In the genomic region with DNA sequence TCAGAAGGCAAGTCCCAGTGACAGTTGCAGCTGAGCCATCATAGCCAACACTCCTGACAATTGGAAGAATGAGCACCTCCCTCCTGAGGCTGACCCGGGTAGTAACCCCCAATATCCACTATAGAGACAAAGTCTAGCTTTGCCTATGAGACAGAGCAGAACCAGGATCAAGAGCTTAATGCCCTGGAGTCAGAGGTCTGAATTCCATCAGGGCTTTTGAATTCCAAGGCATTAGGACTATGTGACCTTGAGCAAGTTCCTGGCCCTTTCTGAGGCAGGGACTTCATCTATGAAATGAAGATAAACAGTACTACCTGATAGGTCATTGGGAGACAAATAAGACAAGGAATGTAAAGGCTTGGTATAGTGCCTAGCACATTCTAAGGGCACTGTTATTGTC, we compare ENCODE assay signal across 21 cellular contexts. TPM values are rescaled to one million over a fixed set of nuclear protein-coding genes. Genes with fewer than 3 reads are reported as not detected.
DNase-seq lines count a peak whose midpoint lies in the region; ATAC-seq, FAIRE-seq and TF ChIP-seq lines count a peak whose summit lies in the region.
"Had no signal": no experiment of that assay in that cellular context is flagged by ENCODE, and none has a peak within 500 bp of the region (broad histone marks: within the 10 kb centered on the region; RNA-seq: fewer than 3 reads in every experiment).

No MANE protein-coding gene starts in this region.

- no peak for TF ChIP-seq POLR2A in K562 (conservative IDR thresholded peaks at IDR 0.05)

- no peaks in the 10 kb centered on the region for H3K9me3 Mint-ChIP-seq in activated T-cell treated with anti-CD3 and anti-CD28 coated beads, Interleukin-2, amount 50 U/mL, for 72 hours
- H3K9me3 Mint-ChIP-seq in activated T-cell treated with anti-CD3 and anti-CD28 coated beads, Interleukin-2, amount 50 U/mL, for 24 hours = no peaks in the 10 kb centered on the region
- H3K9me3 Mint-ChIP-seq in GM23338 = no peaks in the 10 kb centered on the region; the same call in 2 of the 3 replicates
- H3K9me3 Mint-ChIP-seq: HFFc6 had no signal

- no peaks in the 10 kb centered on the region for H3K9me1 ChIP-seq in K562 (ENCODE audit: control insufficient read depth, insufficient read depth, low read length)

- peak overlapping the region; percentile 18 for H3K14ac ChIP-seq in trophoblast cell (ENCODE audit: low read length)

- H3K27ac Mint-ChIP-seq in activated T-cell treated with anti-CD3 and anti-CD28 coated beads, Interleukin-2, amount 50 U/mL, for 72 hours = peak overlapping the region; percentile 17
- H3K27ac Mint-ChIP-seq in activated T-cell treated with anti-CD3 and anti-CD28 coated beads, Interleukin-2, amount 50 U/mL, for 24 hours = no peak overlapping the region
- no peak overlapping the region for H3K27ac Mint-ChIP-seq in GM23338
- H3K27ac Mint-ChIP-seq: HFFc6 had no signal

- no peak overlapping the region for H2BK120ac ChIP-seq in trophoblast cell (ENCODE audit: insufficient read depth, low read length, poor library complexity)

- H2AFZ ChIP-seq in K562 (ENCODE audit: low read depth, low read length) (no peak overlapping the region), trophoblast cell (ENCODE audit: insufficient read depth, low read length, poor library complexity) (no peak overlapping the region), GM23338 (no peak overlapping the region)
- H2AFZ ChIP-seq: GM23248, PC-9 had no signal

- CTCF ChIA-PET in K562 (lab: Yijun Ruan, JAX; ENCODE audit: low intra/inter-chr PET ratio) = interaction anchor here (1.2 to 1.5 kb wide), 4 partner anchors 10 to 101 kb away, joined by 3 to 7 read pairs (median 6); no protein-coding TSS in a partner anchor

- H3K4ac ChIP-seq in trophoblast cell (ENCODE audit: low read depth, low read length) = no peak overlapping the region

- H3K36me3 ChIP-seq in K562 (ENCODE audit: control insufficient read depth, insufficient read depth, low read length) (peaks cover 8% of the 10 kb centered on the region; the same call in 1 of the 3 replicates), trophoblast cell (ENCODE audit: control insufficient read depth in 1 of 2, insufficient read depth in 2 of 2, low read length in 2 of 2) (no peaks in the 10 kb centered on the region), GM23338 (ENCODE audit: insufficient read depth) (no peaks in the 10 kb centered on the region)
- H3K36me3 ChIP-seq: SJCRH30 had no signal

- H3K9me2 ChIP-seq in GM23338 (ENCODE audit: insufficient read depth) = no peaks in the 10 kb centered on the region

- peaks cover 2 to 11% of the 10 kb centered on the region in 2 experiments; a peak in 2 of 5 replicates for H3K27me3 ChIP-seq in K562 (ENCODE audit: control insufficient read depth in 2 of 2, insufficient read depth in 2 of 2, low read length in 2 of 2)
- H3K27me3 ChIP-seq in trophoblast cell (ENCODE audit: insufficient read depth, low read length) = no peaks in the 10 kb centered on the region
- peaks cover 30% of the 10 kb centered on the region for H3K27me3 ChIP-seq in GM23338 (ENCODE audit: insufficient read depth)
- H3K27me3 ChIP-seq: SJCRH30 had no signal

- H3K36me3 Mint-ChIP-seq in activated T-cell treated with anti-CD3 and anti-CD28 coated beads, Interleukin-2, amount 50 U/mL, for 72 hours (ENCODE audit: insufficient read depth in 2 of 2) = no peaks in the 10 kb centered on the region
- peaks cover 4% of the 10 kb centered on the region for H3K36me3 Mint-ChIP-seq in activated T-cell treated with anti-CD3 and anti-CD28 coated beads, Interleukin-2, amount 50 U/mL, for 24 hours (ENCODE audit: low read depth)
- H3K36me3 Mint-ChIP-seq in GM23338 (ENCODE audit: low read depth) = peaks cover 5% of the 10 kb centered on the region; the same call in 2 of the 3 replicates

- no peak overlapping the region for H4K8ac ChIP-seq in trophoblast cell (ENCODE audit: low read depth, low read length)

- no peak for TF ChIP-seq CTCF in K562 (IDR thresholded peaks at IDR 0.05 in 2 of 3, conservative IDR thresholded peaks at IDR 0.05 in 1 of 3; ENCODE audit: insufficient read depth in 2 of 3, low read depth in 1 of 3, low read length in 3 of 3)
- no peak for TF ChIP-seq CTCF in GM23338 (conservative IDR thresholded peaks at IDR 0.05; ENCODE audit: low read depth in 2 of 2)

- BruUV-seq in K562 (replicated peaks; lab: Mats Ljungman, UMichigan) = no TSS peak

- no peak for TF ChIP-seq EP300 in K562 (IDR thresholded peaks at IDR 0.05; ENCODE audit: low read length)

- ATAC-seq in activated T-cell treated with anti-CD3 and anti-CD28 coated beads, Interleukin-2, amount 50 U/mL, for 72 hours (replicated peaks in 1 of 2) = no peak
- no peak for ATAC-seq in K562
- no peak for ATAC-seq in GM23338
- ATAC-seq in HG02970 (IDR thresholded peaks at IDR 0.05; ENCODE audit: low FRiP score, unreplicated experiment) = no peak

- no peaks in the 10 kb centered on the region; the same call in 1 of the 2 replicates for H4K20me1 ChIP-seq in K562 (replicated peaks; ENCODE audit: control insufficient read depth, insufficient read depth, low read length)
- H4K20me1 ChIP-seq in GM23338 (replicated peaks; ENCODE audit: insufficient read depth) = peaks cover 6% of the 10 kb centered on the region

- H4K91ac ChIP-seq in trophoblast cell (ENCODE audit: low read depth, low read length) = no peak overlapping the region

- H3K4me3 Mint-ChIP-seq in activated T-cell treated with anti-CD3 and anti-CD28 coated beads, Interleukin-2, amount 50 U/mL, for 72 hours = no peak overlapping the region
- H3K4me3 Mint-ChIP-seq in activated T-cell treated with anti-CD3 and anti-CD28 coated beads, Interleukin-2, amount 50 U/mL, for 24 hours = no peak overlapping the region
- no peak overlapping the region; the same call in 2 of the 3 replicates for H3K4me3 Mint-ChIP-seq in GM23338
- H3K4me3 Mint-ChIP-seq: H9, HFFc6 had no signal

- no peak overlapping the region for H3K27ac ChIP-seq in K562 (ENCODE audit: extremely low read depth, low read depth, low read length)
- H3K27ac ChIP-seq in trophoblast cell (ENCODE audit: low read depth, low read length) = peak overlapping the region; percentile 18
- no peak overlapping the region for H3K27ac ChIP-seq in GM23338 (ENCODE audit: low read depth)
- H3K27ac ChIP-seq: GM23248, KMS-11, PC-9, SJCRH30 had no signal

- H3K9ac ChIP-seq in K562 (ENCODE audit: insufficient read depth in 1 of 2, low read depth in 2 of 2, low read length in 2 of 2) (no peak overlapping the region), trophoblast cell (ENCODE audit: low read length) (no peak overlapping the region)
- H3K9ac ChIP-seq: GM23248, KMS-11 had no signal

- in situ Hi-C loops in K562 (cut with MboI) = no loop called here

- no peak overlapping the region for H3K18ac ChIP-seq in trophoblast cell (ENCODE audit: low read length)

- peaks cover 23% of the 10 kb centered on the region for H3K79me1 ChIP-seq in trophoblast cell (ENCODE audit: low read length)

- peaks cover 7% of the 10 kb centered on the region; the same call in 1 of the 2 replicates for H3F3A ChIP-seq in GM23338 (replicated peaks; ENCODE audit: low read depth)

- H3K79me2 ChIP-seq in K562 (ENCODE audit: control insufficient read depth, insufficient read depth, low read length) (peaks cover 15% of the 10 kb centered on the region), trophoblast cell (ENCODE audit: control insufficient read depth, insufficient read depth, low read length, poor library complexity) (peaks cover 4% of the 10 kb centered on the region), GM23338 (replicated peaks; ENCODE audit: insufficient read depth) (peaks cover 10% of the 10 kb centered on the region)

- H3K4me1 ChIP-seq in K562 (replicated peaks in 1 of 2; ENCODE audit: control insufficient read depth in 2 of 2, insufficient read depth in 2 of 2, low read length in 2 of 2) (peaks cover 7 to 28% of the 10 kb centered on the region in 2 experiments; a peak in 4 of 5 replicates), trophoblast cell (ENCODE audit: control insufficient read depth in 1 of 2, insufficient read depth in 2 of 2, low read length in 2 of 2) (peaks cover 22 to 27% of the 10 kb centered on the region in 2 experiments), GM23338 (ENCODE audit: insufficient read depth) (peaks cover 23% of the 10 kb centered on the region)

- TF ChIP-seq RAD21 in K562 (CRISPR knock-in tag; conservative IDR thresholded peaks at IDR 0.05 in 1 of 2, IDR thresholded peaks at IDR 0.05 in 1 of 2) = no peak

- intact Hi-C loops in K562 (cut with micrococcal nuclease) = loop anchor here (5.0 kb wide), 2 partner anchors 38 to 102 kb away; partner anchors contain the start of gene ANKRD63

- no peak overlapping the region for H3K4me3 ChIP-seq in K562
- no peak overlapping the region for H3K4me3 ChIP-seq in trophoblast cell (ENCODE audit: low read depth, low read length)
- H3K4me3 ChIP-seq in GM23338 = no peak overlapping the region
- H3K4me3 ChIP-seq: GM12878, GM23248, PC-9, SJCRH30 had no signal

- H3K4me2 ChIP-seq in K562 (ENCODE audit: insufficient read depth, low read length) (no peak overlapping the region), trophoblast cell (ENCODE audit: low read length) (no peak overlapping the region), GM23338 (no peak overlapping the region)
- H3K4me2 ChIP-seq: KMS-11, PC-9 had no signal

- POLR2A ChIA-PET in K562 (lab: Yijun Ruan, JAX) = interaction anchor here (0.7 to 1.0 kb wide), 3 partner anchors 11 to 747 kb away, joined by 3 to 4 read pairs (median 3); no protein-coding TSS in a partner anchor

- peaks cover 12% of the 10 kb centered on the region for H3K27me3 Mint-ChIP-seq in activated T-cell treated with anti-CD3 and anti-CD28 coated beads, Interleukin-2, amount 50 U/mL, for 72 hours (ENCODE audit: low read depth)
- no peaks in the 10 kb centered on the region for H3K27me3 Mint-ChIP-seq in activated T-cell treated with anti-CD3 and anti-CD28 coated beads, Interleukin-2, amount 50 U/mL, for 24 hours
- H3K27me3 Mint-ChIP-seq in GM23338 (ENCODE audit: insufficient read depth, low read depth, poor library complexity) = peaks cover 34% of the 10 kb centered on the region

- no peak overlapping the region for H3K23ac ChIP-seq in trophoblast cell (ENCODE audit: low read length)

- H2BK5ac ChIP-seq in trophoblast cell (ENCODE audit: low read depth, low read length, poor library complexity) = no peak overlapping the region

- H2BK12ac ChIP-seq in trophoblast cell (ENCODE audit: low read length) = no peak overlapping the region

- H3K9me3 ChIP-seq in K562 (replicated peaks; ENCODE audit: control insufficient read depth, insufficient read depth, low read depth, low read length) = no peaks in the 10 kb centered on the region
- no peaks in the 10 kb centered on the region for H3K9me3 ChIP-seq in trophoblast cell (ENCODE audit: insufficient read depth, low read depth, low read length)
- H3K9me3 ChIP-seq: SJCRH30 had no signal

- FAIRE-seq in G401.6 (lab: Jason Lieb, UNC) (peak; percentile 95), K562 (lab: Jason Lieb, UNC) (no peak)
- FAIRE-seq: HTR-8/SVneo had no signal

- H2AK5ac ChIP-seq in trophoblast cell (ENCODE audit: low read length) = no peak overlapping the region

- no peak overlapping the region for H4K12ac ChIP-seq in trophoblast cell (ENCODE audit: low read depth, low read length)

- 14% methylated on average over 1 of the region's 1 CpG for WGBS in K562 (ENCODE audit: insufficient coverage, low coverage, missing lambda C conversion rate)
- no CpG with 5 or more reads among the region's 1 CpG for WGBS in trophoblast cell (ENCODE audit: extremely low coverage, insufficient coverage, insufficient read length)

- peaks cover 20% of the 10 kb centered on the region for H3K4me1 Mint-ChIP-seq in activated T-cell treated with anti-CD3 and anti-CD28 coated beads, Interleukin-2, amount 50 U/mL, for 72 hours (ENCODE audit: low read depth)
- peaks cover 21% of the 10 kb centered on the region for H3K4me1 Mint-ChIP-seq in activated T-cell treated with anti-CD3 and anti-CD28 coated beads, Interleukin-2, amount 50 U/mL, for 24 hours (ENCODE audit: low read depth)
- H3K4me1 Mint-ChIP-seq in GM23338 = peaks cover 29% of the 10 kb centered on the region

- no peak for DNase-seq in activated T-cell treated with anti-CD3 and anti-CD28 coated beads, Interleukin-2, amount 50 U/mL, for 72 hours
- DNase-seq in activated T-cell treated with anti-CD3 and anti-CD28 coated beads, Interleukin-2, amount 50 U/mL, for 24 hours = no peak
- DNase-seq in K562 (ENCODE audit: extremely low read depth in 1 of 4, low spot score in 3 of 4) (no peak), trophoblast cell (peak in 1 of 2 donors; percentile 66), GM23338 (ENCODE audit: low spot score) (no peak)
- no peak for DNase-seq in activated CD4-positive, CD25-positive, alpha-beta regulatory T cell treated with anti-CD3 and anti-CD28 coated beads, Interleukin-2, amount 50 U/mL, for 72 hours
- DNase-seq: 8988T, H9 had no signal

RNA-seq across cellular contexts. Expression of gene INAFM2, which starts 3.1 kb away (rescaled TPM):
- total RNA-seq in activated T-cell treated with anti-CD3 and anti-CD28 coated beads, Interleukin-2, amount 50 U/mL, for 72 hours = 10 to 100 TPM in 1 of 2 donors, 1 to 10 TPM in 1; 7.1 to 10.2 TPM
- 19.1 and 21.1 TPM in 2 replicates for total RNA-seq in K562 (2011; cell fraction: chromatin; rRNA removed; ENCODE audit: low replicate concordance)
- 18.6 and 23.8 TPM in 2 replicates for total RNA-seq in K562 (2011; cell fraction: nucleolus; rRNA removed)
- total RNA-seq in K562 (2011; cell fraction: nucleoplasm; rRNA removed) = 30.2 and 44.3 TPM in 2 replicates
- total RNA-seq in K562 (2014; rRNA removed) (27.1 and 27.8 TPM in 2 replicates), K562 (2014; rRNA removed; fragmentation: Illumina TruSeq; extraction: Trizol) (29.1 and 30.4 TPM in 2 replicates), K562 (2015; rRNA removed; fragmentation: Illumina TruSeq; extraction: Trizol) (29.4 and 32.1 TPM in 2 replicates), K562 (2021) (37.4 and 43.1 TPM in 2 replicates)
- polyA plus RNA-seq in K562 (2011; rRNA removed) (26.7 and 27.9 TPM in 2 replicates), K562 (2014; fragmentation: Illumina TruSeq; extraction: Trizol) (20.3 and 25.5 TPM in 2 replicates), K562 (2014; fragmentation: Nextera tagmentation; extraction: Ambion mirVana) (10 to 100 TPM; 11.8 to 12.3 TPM), K562 (2014; rRNA removed) (27.2 and 28.2 TPM in 2 replicates), GM23338 (2016; fragmentation: Nextera tagmentation; extraction: Ambion mirVana) (18.1 and 20.0 TPM in 2 replicates)
- 12.9 and 15.5 TPM in 2 replicates for polyA plus RNA-seq in K562 (2011; cell fraction: cytosol; rRNA removed)
- polyA plus RNA-seq in K562 (2011; cell fraction: nucleus; rRNA removed) = 17.8 and 18.7 TPM in 2 replicates
- 20.1 and 23.2 TPM in 2 replicates for polyA plus RNA-seq in K562 (2012)
- 18.1 and 20.4 TPM in 2 replicates for polyA minus RNA-seq in K562 (2011; rRNA and poly(A)+ RNA removed)
- 15.7 TPM in 2 replicates for polyA minus RNA-seq in K562 (2011; cell fraction: cytosol; rRNA and poly(A)+ RNA removed)
- 6.6 and 16.3 TPM in 2 replicates for polyA minus RNA-seq in K562 (2011; cell fraction: nucleus; rRNA and poly(A)+ RNA removed)
- polyA plus RNA-seq in trophoblast cell (2013) = 35.8 and 37.5 TPM in 2 replicates
- 32.7 and 33.0 TPM in 2 replicates for total RNA-seq in GM23338 (2014; rRNA removed; shearing (Covaris generic))

RNA-seq across cellular contexts. Expression of gene PLCB2, which starts 12.7 kb away (rescaled TPM):
- total RNA-seq in activated T-cell treated with anti-CD3 and anti-CD28 coated beads, Interleukin-2, amount 50 U/mL, for 72 hours = 10 to 100 TPM; 90.4 to 91.8 TPM
- 12.9 and 33.6 TPM in 2 replicates for total RNA-seq in K562 (2011; cell fraction: chromatin; rRNA removed; ENCODE audit: low replicate concordance)
- 15.5 and 22.3 TPM in 2 replicates for total RNA-seq in K562 (2011; cell fraction: nucleolus; rRNA removed)
- total RNA-seq in K562 (2011; cell fraction: nucleoplasm; rRNA removed) = 11.8 and 13.5 TPM in 2 replicates
- total RNA-seq in K562 (2014; rRNA removed) (6.9 and 7.1 TPM in 2 replicates), K562 (2014; rRNA removed; fragmentation: Illumina TruSeq; extraction: Trizol) (3.4 and 4.1 TPM in 2 replicates), K562 (2015; rRNA removed; fragmentation: Illumina TruSeq; extraction: Trizol) (10.0 and 10.8 TPM in 2 replicates), K562 (2021) (11.2 and 11.6 TPM in 2 replicates)
- polyA plus RNA-seq in K562 (2011; rRNA removed) (8.0 and 25.4 TPM in 2 replicates), K562 (2014; fragmentation: Illumina TruSeq; extraction: Trizol) (9.0 and 9.5 TPM in 2 replicates), K562 (2014; fragmentation: Nextera tagmentation; extraction: Ambion mirVana) (under 1 TPM; 0.37 to 0.59 TPM), K562 (2014; rRNA removed) (12.3 and 13.2 TPM in 2 replicates), GM23338 (2016; fragmentation: Nextera tagmentation; extraction: Ambion mirVana) (7.5 and 9.5 TPM in 2 replicates)
- polyA plus RNA-seq in K562 (2011; cell fraction: cytosol; rRNA removed) = 10.9 and 18.6 TPM in 2 replicates
- 111 and 184 TPM in 2 replicates for polyA plus RNA-seq in K562 (2011; cell fraction: nucleus; rRNA removed)
- polyA plus RNA-seq in K562 (2012) = 14.5 and 45.8 TPM in 2 replicates
- 6.1 and 8.4 TPM in 2 replicates for polyA minus RNA-seq in K562 (2011; rRNA and poly(A)+ RNA removed)
- 5.0 and 9.4 TPM in 2 replicates for polyA minus RNA-seq in K562 (2011; cell fraction: cytosol; rRNA and poly(A)+ RNA removed)
- polyA minus RNA-seq in K562 (2011; cell fraction: nucleus; rRNA and poly(A)+ RNA removed) = 17.9 and 45.7 TPM in 2 replicates
- polyA plus RNA-seq in trophoblast cell (2013) = 1.1 and 1.5 TPM in 2 replicates
- total RNA-seq in GM23338 (2014; rRNA removed; shearing (Covaris generic)) = 8.5 and 13.8 TPM in 2 replicates

RNA-seq across cellular contexts. Expression of gene CCDC9B, which starts 20.3 kb away (rescaled TPM):
- total RNA-seq in activated T-cell treated with anti-CD3 and anti-CD28 coated beads, Interleukin-2, amount 50 U/mL, for 72 hours = 1 to 10 TPM; 1.0 to 1.6 TPM
- 0.76 and 1.0 TPM in 2 replicates for total RNA-seq in K562 (2011; cell fraction: chromatin; rRNA removed; ENCODE audit: low replicate concordance)
- total RNA-seq in K562 (2011; cell fraction: nucleolus; rRNA removed) = 0.79 and 0.83 TPM in 2 replicates
- total RNA-seq in K562 (2011; cell fraction: nucleoplasm; rRNA removed) = 0.44 and 0.84 TPM in 2 replicates
- total RNA-seq in K562 (2014; rRNA removed) = 0.08 TPM in 1 of 2 replicates, not detected in the other
- total RNA-seq in K562 (2014; rRNA removed; fragmentation: Illumina TruSeq; extraction: Trizol) = 0.36 and 0.38 TPM in 2 replicates
- total RNA-seq in K562 (2015; rRNA removed; fragmentation: Illumina TruSeq; extraction: Trizol) = 0.26 and 0.47 TPM in 2 replicates
- total RNA-seq in K562 (2021) = 0.33 and 0.56 TPM in 2 replicates
- polyA plus RNA-seq in K562 (2011; rRNA removed) = 0.04 TPM in 2 replicates
- polyA plus RNA-seq in K562 (2011; cell fraction: cytosol; rRNA removed) = 0.03 TPM in 1 of 2 replicates, not detected in the other
- 0.22 and 0.38 TPM in 2 replicates for polyA plus RNA-seq in K562 (2011; cell fraction: nucleus; rRNA removed)
- polyA plus RNA-seq in K562 (2012) = 0.35 and 1.3 TPM in 2 replicates
- 0.16 and 0.17 TPM in 2 replicates for polyA plus RNA-seq in K562 (2014; fragmentation: Illumina TruSeq; extraction: Trizol)
- under 1 TPM; 0.01 to 0.03 TPM for polyA plus RNA-seq in K562 (2014; fragmentation: Nextera tagmentation; extraction: Ambion mirVana)
- polyA plus RNA-seq in K562 (2014; rRNA removed) = 0.05 and 0.15 TPM in 2 replicates
- polyA minus RNA-seq in K562 (2011; rRNA and poly(A)+ RNA removed) = 0.06 and 0.07 TPM in 2 replicates
- polyA minus RNA-seq in K562 (2011; cell fraction: cytosol; rRNA and poly(A)+ RNA removed) = not detected in 2 replicates
- polyA minus RNA-seq in K562 (2011; cell fraction: nucleus; rRNA and poly(A)+ RNA removed) = 0.54 and 1.6 TPM in 2 replicates
- 0.15 and 0.31 TPM in 2 replicates for polyA plus RNA-seq in trophoblast cell (2013)
- total RNA-seq in GM23338 (2014; rRNA removed; shearing (Covaris generic)) = 0.97 and 1.2 TPM in 2 replicates
- polyA plus RNA-seq in GM23338 (2016; fragmentation: Nextera tagmentation; extraction: Ambion mirVana) = 0.18 and 0.23 TPM in 2 replicates

RNA-seq across cellular contexts. Expression of gene PHGR1, which starts 30.4 kb away (rescaled TPM):
- not detected for total RNA-seq in activated T-cell treated with anti-CD3 and anti-CD28 coated beads, Interleukin-2, amount 50 U/mL, for 72 hours
- not detected in 2 replicates for total RNA-seq in K562 (2011; cell fraction: chromatin; rRNA removed; ENCODE audit: low replicate concordance)
- not detected in 2 replicates for total RNA-seq in K562 (2011; cell fraction: nucleolus; rRNA removed)
- not detected in 2 replicates for total RNA-seq in K562 (2011; cell fraction: nucleoplasm; rRNA removed)
- not detected in 2 replicates for total RNA-seq in K562 (2014; rRNA removed)
- not detected in 2 replicates for total RNA-seq in K562 (2014; rRNA removed; fragmentation: Illumina TruSeq; extraction: Trizol)
- total RNA-seq in K562 (2015; rRNA removed; fragmentation: Illumina TruSeq; extraction: Trizol) = not detected in 2 replicates
- total RNA-seq in K562 (2021) = 0.65 TPM in 1 of 2 replicates, not detected in the other
- polyA plus RNA-seq in K562 (2011; rRNA removed) = not detected in 2 replicates
- not detected in 2 replicates for polyA plus RNA-seq in K562 (2011; cell fraction: cytosol; rRNA removed)
- not detected in 2 replicates for polyA plus RNA-seq in K562 (2011; cell fraction: nucleus; rRNA removed)
- polyA plus RNA-seq in K562 (2012) = not detected in 2 replicates
- not detected in 2 replicates for polyA plus RNA-seq in K562 (2014; fragmentation: Illumina TruSeq; extraction: Trizol)
- not detected for polyA plus RNA-seq in K562 (2014; fragmentation: Nextera tagmentation; extraction: Ambion mirVana)
- polyA plus RNA-seq in K562 (2014; rRNA removed) = not detected in 2 replicates
- polyA minus RNA-seq in K562 (2011; rRNA and poly(A)+ RNA removed) = not detected in 2 replicates
- polyA minus RNA-seq in K562 (2011; cell fraction: cytosol; rRNA and poly(A)+ RNA removed) = not detected in 2 replicates
- polyA minus RNA-seq in K562 (2011; cell fraction: nucleus; rRNA and poly(A)+ RNA removed) = not detected in 2 replicates
- polyA plus RNA-seq in trophoblast cell (2013) = not detected in 2 replicates
- total RNA-seq in GM23338 (2014; rRNA removed; shearing (Covaris generic)) = not detected in 2 replicates
- not detected in 2 replicates for polyA plus RNA-seq in GM23338 (2016; fragmentation: Nextera tagmentation; extraction: Ambion mirVana)
- total RNA-seq: Daoy, GM12878, GM23248, H9, HFFc6, PC-9, Right ventricle myocardium inferior, RPMI7951, SJCRH30 had no signal
- polyA plus RNA-seq: BJ, GM12878, GM23248 had no signal

RNA-seq across cellular contexts. Expression of gene ANKRD63, which starts 37.5 kb away (rescaled TPM):
- not detected for total RNA-seq in activated T-cell treated with anti-CD3 and anti-CD28 coated beads, Interleukin-2, amount 50 U/mL, for 72 hours
- total RNA-seq in K562 (2011; cell fraction: chromatin; rRNA removed; ENCODE audit: low replicate concordance) = 1.5 TPM in 1 of 2 replicates, not detected in the other
- total RNA-seq in K562 (2011; cell fraction: nucleolus; rRNA removed) = 0.92 and 2.5 TPM in 2 replicates
- not detected in 2 replicates for total RNA-seq in K562 (2011; cell fraction: nucleoplasm; rRNA removed)
- total RNA-seq in K562 (2014; rRNA removed) (2.0 and 2.5 TPM in 2 replicates), K562 (2014; rRNA removed; fragmentation: Illumina TruSeq; extraction: Trizol) (not detected in 2 replicates), K562 (2015; rRNA removed; fragmentation: Illumina TruSeq; extraction: Trizol) (not detected in 2 replicates), K562 (2021) (1.8 and 2.5 TPM in 2 replicates)
- polyA plus RNA-seq in K562 (2011; rRNA removed) (0.19 TPM in 1 of 2 replicates, not detected in the other), K562 (2014; fragmentation: Illumina TruSeq; extraction: Trizol) (not detected in 2 replicates), K562 (2014; fragmentation: Nextera tagmentation; extraction: Ambion mirVana) (not detected), K562 (2014; rRNA removed) (0.63 and 1.3 TPM in 2 replicates), GM23338 (2016; fragmentation: Nextera tagmentation; extraction: Ambion mirVana) (not detected in 2 replicates)
- polyA plus RNA-seq in K562 (2011; cell fraction: cytosol; rRNA removed) = 0.24 and 2.1 TPM in 2 replicates
- polyA plus RNA-seq in K562 (2011; cell fraction: nucleus; rRNA removed) = 2.7 and 5.3 TPM in 2 replicates
- polyA plus RNA-seq in K562 (2012) = 0.60 and 1.1 TPM in 2 replicates
- polyA minus RNA-seq in K562 (2011; rRNA and poly(A)+ RNA removed) = not detected in 2 replicates
- polyA minus RNA-seq in K562 (2011; cell fraction: cytosol; rRNA and poly(A)+ RNA removed) = 1.5 and 3.5 TPM in 2 replicates
- polyA minus RNA-seq in K562 (2011; cell fraction: nucleus; rRNA and poly(A)+ RNA removed) = 3.4 and 3.7 TPM in 2 replicates
- polyA plus RNA-seq in trophoblast cell (2013) = 0.15 and 0.21 TPM in 2 replicates
- total RNA-seq in GM23338 (2014; rRNA removed; shearing (Covaris generic)) = 0.59 and 0.74 TPM in 2 replicates
- total RNA-seq: GM12878, GM23248, HFFc6, PC-9, RPMI7951 had no signal
- polyA plus RNA-seq: BJ, GM12878, GM23248 had no signal
